In genomic region chr5:94181940-94182339, GRCh38 we compare ENCODE assay signal across 13 cellular contexts.
DNase-seq lines count a peak whose midpoint lies in the region; ATAC-seq, FAIRE-seq and TF ChIP-seq lines count a peak whose summit lies in the region.
"Had no signal": no experiment of that assay in that cellular context is flagged by ENCODE, and none has a peak within 500 bp of the region (broad histone marks: within the 10 kb centered on the region; RNA-seq: fewer than 3 reads in every experiment).

No MANE protein-coding gene starts in this region.

- H3K27ac ChIP-seq in suprapubic skin (no peak overlapping the region), lower lobe of right lung (no peak overlapping the region)
- H3K27ac ChIP-seq: spleen had no signal

- 54% methylated on average over 2 of the region's 2 CpGs for WGBS in suprapubic skin

- H3K9me3 ChIP-seq in suprapubic skin (no peaks in the 10 kb centered on the region), lower lobe of right lung (no peaks in the 10 kb centered on the region)
- H3K9me3 ChIP-seq: spleen had no signal

- H3K4me3 ChIP-seq in AG10803 (ENCODE audit: low read length) (no peak overlapping the region), bronchial epithelial cell (ENCODE audit: low read depth, low read length) (no peak overlapping the region), suprapubic skin (no peak overlapping the region), lower lobe of right lung (no peak overlapping the region)
- no peak overlapping the region for H3K4me3 ChIP-seq in Jurkat, Clone E6-1 (ENCODE audit: low read length)
- H3K4me3 ChIP-seq: K562, spleen had no signal

- no peak for TF ChIP-seq POLR2A in suprapubic skin (IDR thresholded peaks at IDR 0.05)

- intact Hi-C loops in lower lobe of right lung (cut with DNase I): no loop called here

- ATAC-seq in GM18868 (IDR thresholded peaks at IDR 0.05; ENCODE audit: unreplicated experiment): peak; percentile 87
- ATAC-seq in lower lobe of right lung: no peak
- ATAC-seq: activated T-cell treated with anti-CD3 and anti-CD28 coated beads, Interleukin-2, amount 50 U/mL, for 72 hours; K562; left cardiac atrium had no signal

- FAIRE-seq in bronchial epithelial cell (lab: Jason Lieb, UNC): peak; percentile 77
- FAIRE-seq: K562 had no signal

- no peak for DNase-seq in AG10803 (ENCODE audit: low read depth)
- peak; percentile 8 for DNase-seq in Jurkat, Clone E6-1 (ENCODE audit: low read depth, low spot score)
- DNase-seq in bronchial epithelial cell (ENCODE audit: low read depth): peak; percentile 33
- no peak for DNase-seq in suprapubic skin (ENCODE audit: low spot score in 2 of 2)
- no peak for DNase-seq in NCI-H2227 (lab: John Stamatoyannopoulos, UW; ENCODE audit: unreplicated experiment)
- DNase-seq in lower lobe of right lung: no peak
- no peak for DNase-seq in COLO668 (lab: John Stamatoyannopoulos, UW; ENCODE audit: unreplicated experiment)
- DNase-seq: activated T-cell treated with anti-CD3 and anti-CD28 coated beads, Interleukin-2, amount 50 U/mL, for 72 hours; COR-L47; left cardiac atrium; spleen had no signal

- TF ChIP-seq CTCF in AG10803 (conservative IDR thresholded peaks at IDR 0.05; ENCODE audit: low read length) (peak; percentile 14; the same call in 1 of the 2 replicates), bronchial epithelial cell (IDR thresholded peaks at IDR 0.05; ENCODE audit: insufficient read depth, low read length, severe bottlenecking) (peak; percentile 11), suprapubic skin (IDR thresholded peaks at IDR 0.05) (no peak), lower lobe of right lung (IDR thresholded peaks at IDR 0.05) (no peak)

- no peaks in the 10 kb centered on the region for H3K4me1 ChIP-seq in suprapubic skin
- H3K4me1 ChIP-seq in lower lobe of right lung: no peaks in the 10 kb centered on the region
- H3K4me1 ChIP-seq: spleen had no signal

- H3K27me3 ChIP-seq in bronchial epithelial cell (ENCODE audit: control insufficient read depth, insufficient read depth, low read length): no peaks in the 10 kb centered on the region
- no peaks in the 10 kb centered on the region for H3K27me3 ChIP-seq in suprapubic skin
- H3K27me3 ChIP-seq in lower lobe of right lung (ENCODE audit: low read depth): no peaks in the 10 kb centered on the region
- H3K27me3 ChIP-seq: spleen had no signal

- H3K36me3 ChIP-seq in bronchial epithelial cell (ENCODE audit: control insufficient read depth, insufficient read depth, low read length): no peaks in the 10 kb centered on the region
- H3K36me3 ChIP-seq in suprapubic skin: no peaks in the 10 kb centered on the region
- H3K36me3 ChIP-seq in lower lobe of right lung: no peaks in the 10 kb centered on the region
- H3K36me3 ChIP-seq: spleen had no signal

- no peak for TF ChIP-seq EP300 in suprapubic skin (IDR thresholded peaks at IDR 0.05)

Comparison
In these comparisons a context has a peak if more than half of its experiments do, and no peak if none do; other contexts are left out.
1. DNase-seq: peak in Jurkat, Clone E6-1 (single experiment) and bronchial epithelial cell (single experiment); none in AG10803 (single experiment), suprapubic skin (0 of 2), NCI-H2227 (single experiment), lower lobe of right lung (single experiment) and COLO668 (single experiment).
2. CTCF ChIP-seq: peak in AG10803 (single experiment) and bronchial epithelial cell (single experiment); none in suprapubic skin (0 of 2) and lower lobe of right lung (single experiment).